In genomic region chr7:132361146-132361545, GRCh38 we compare ENCODE assay signal across 10 cellular contexts.
"Had no signal": no experiment of that assay in that cellular context is flagged by ENCODE, and none has a peak within 500 bp of the region (broad histone marks: within the 10 kb centered on the region; RNA-seq: fewer than 3 reads in every experiment).

No MANE protein-coding gene starts in this region.

- DNase-seq: GM23248, GOT3, H7, HFFc6, IMR-90, KG1 had no signal

- H2AFZ ChIP-seq: GM23248 had no signal

- ATAC-seq: HCT116, K562 had no signal

- H3K4me3 ChIP-seq: GM23248, HAP-1, K562 had no signal

- H3K9ac ChIP-seq: GM23248 had no signal

- H3K27ac ChIP-seq: GM23248, HL-60 had no signal

- FAIRE-seq: K562 had no signal

- H3K27ac Mint-ChIP-seq: HFFc6 had no signal

- H3K36me3 ChIP-seq: HAP-1 had no signal

- H3K9me3 ChIP-seq: HAP-1 had no signal

- H3K9me3 Mint-ChIP-seq: HFFc6 had no signal

- H3K4me1 ChIP-seq: HAP-1 had no signal
